In the genomic region with DNA sequence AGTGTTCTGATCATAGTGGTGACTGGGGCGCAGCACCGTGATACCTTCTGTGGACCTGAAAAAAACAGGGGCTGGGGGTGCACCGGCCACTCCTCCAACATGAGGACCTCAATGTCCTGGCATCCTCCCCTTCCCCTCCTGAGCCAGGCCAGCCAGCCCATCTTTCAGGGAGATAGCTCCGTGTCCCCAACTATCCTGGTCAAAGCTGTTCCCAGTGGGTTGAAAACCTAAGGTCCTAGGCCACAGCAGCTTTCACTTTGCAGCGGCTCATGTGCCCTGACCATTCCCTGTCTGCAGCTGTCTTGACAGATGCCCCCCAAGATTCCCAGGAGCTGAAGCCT, we compare ENCODE assay signal across 18 cellular contexts.
DNase-seq lines count a peak whose midpoint lies in the region; ATAC-seq and TF ChIP-seq lines count a peak whose summit lies in the region.
"Had no signal": no experiment of that assay in that cellular context is flagged by ENCODE, and none has a peak within 500 bp of the region (broad histone marks: within the 10 kb centered on the region; RNA-seq: fewer than 3 reads in every experiment).

No MANE protein-coding gene starts in this region.

- intact Hi-C loops in Right ventricle myocardium inferior (cut with DNase I): no loop called here
- intact Hi-C loops in cardiac septum (cut with DNase I): no loop called here

- no peak for TF ChIP-seq CTCF in brain (conservative IDR thresholded peaks at IDR 0.05)

- DNase-seq in T-helper 1 cell (no peak), Right ventricle myocardium inferior (ENCODE audit: missing footprints) (peak; percentile 23), cardiac septum (ENCODE audit: low spot score) (no peak), SW 1271 (lab: John Stamatoyannopoulos, UW) (no peak)
- no peak for DNase-seq in stimulated activated effector memory CD8-positive, alpha-beta T cell treated with anti-CD3 and anti-CD28 coated beads, Interleukin-12 subunit alpha, Interleukin-12 subunit beta, amount 100 ng/mL, for 72 hours (ENCODE audit: low spot score in 2 of 2)
- DNase-seq: activated CD4-positive, alpha-beta T cell treated with anti-CD3 and anti-CD28 coated beads, Interleukin-2, amount 50 U/mL, for 4 hours; Karpas-422; NCI-H524; right lobe of liver; SJCRH30; stimulated activated CD4-positive, alpha-beta T cell treated with anti-CD3 and anti-CD28 coated beads, Interleukin-15, amount 100 ng/mL, for 24 hours; stimulated activated CD8-positive, alpha-beta memory T cell treated with anti-CD3 and anti-CD28 coated beads, Interleukin-4, amount 100 ng/mL, for 48 hours had no signal

- H3K27me3 Mint-ChIP-seq in T-helper 1 cell treated with Interleukin-12 subunit alpha and Interleukin-12 subunit beta and Interleukin-4 antibody, amounts not matched to agents 30 μg/mL and 1 μg/mL, for 36 hours (ENCODE audit: low read depth): no peaks in the 10 kb centered on the region
- H3K27me3 Mint-ChIP-seq in brain: peaks cover 7% of the 10 kb centered on the region

- H3K4me3 Mint-ChIP-seq in T-helper 1 cell treated with Interleukin-12 subunit alpha and Interleukin-12 subunit beta and Interleukin-4 antibody, amounts not matched to agents 30 μg/mL and 1 μg/mL, for 36 hours: no peak overlapping the region
- peak overlapping the region in 1 of 5 experiments; percentile 12 for H3K4me3 Mint-ChIP-seq in brain
- no peak overlapping the region for H3K4me3 Mint-ChIP-seq in stimulated activated effector memory CD8-positive, alpha-beta T cell treated with anti-CD3 and anti-CD28 coated beads, Interleukin-12 subunit alpha, Interleukin-12 subunit beta, amount 100 ng/mL, for 72 hours
- H3K4me3 Mint-ChIP-seq: neural progenitor cell had no signal

- peaks cover 42% of the 10 kb centered on the region for H3K36me3 Mint-ChIP-seq in T-helper 1 cell treated with Interleukin-12 subunit alpha and Interleukin-12 subunit beta and Interleukin-4 antibody, amounts not matched to agents 30 μg/mL and 1 μg/mL, for 36 hours (ENCODE audit: low read depth)
- H3K36me3 Mint-ChIP-seq in brain: peaks cover 9% of the 10 kb centered on the region
- H3K36me3 Mint-ChIP-seq in stimulated activated effector memory CD8-positive, alpha-beta T cell treated with anti-CD3 and anti-CD28 coated beads, Interleukin-12 subunit alpha, Interleukin-12 subunit beta, amount 100 ng/mL, for 72 hours: peaks cover 62% of the 10 kb centered on the region
- H3K36me3 Mint-ChIP-seq: neural progenitor cell had no signal

- ATAC-seq in Right ventricle myocardium inferior (no peak), HG02852 (IDR thresholded peaks at IDR 0.05; ENCODE audit: unreplicated experiment) (no peak)
- no peak for ATAC-seq in stimulated activated effector memory CD8-positive, alpha-beta T cell treated with anti-CD3 and anti-CD28 coated beads, Interleukin-12 subunit alpha, Interleukin-12 subunit beta, amount 100 ng/mL, for 72 hours
- ATAC-seq: HCT116, Panc1, right lobe of liver had no signal

- peak overlapping the region; percentile 62 for H3K27ac Mint-ChIP-seq in T-helper 1 cell treated with Interleukin-12 subunit alpha and Interleukin-12 subunit beta and Interleukin-4 antibody, amounts not matched to agents 30 μg/mL and 1 μg/mL, for 36 hours
- H3K27ac Mint-ChIP-seq in brain: peak overlapping the region in 4 of 5 experiments; percentile 61 to 93 (median 74)
- H3K27ac Mint-ChIP-seq in stimulated activated effector memory CD8-positive, alpha-beta T cell treated with anti-CD3 and anti-CD28 coated beads, Interleukin-12 subunit alpha, Interleukin-12 subunit beta, amount 100 ng/mL, for 72 hours: peak overlapping the region; percentile 92
- H3K27ac Mint-ChIP-seq: neural progenitor cell had no signal

- no peaks in the 10 kb centered on the region for H3K9me3 Mint-ChIP-seq in T-helper 1 cell treated with Interleukin-12 subunit alpha and Interleukin-12 subunit beta and Interleukin-4 antibody, amounts not matched to agents 30 μg/mL and 1 μg/mL, for 36 hours
- H3K9me3 Mint-ChIP-seq in brain: peaks cover 0 to 2% (median 0%) of the 10 kb centered on the region in 5 experiments
- H3K9me3 Mint-ChIP-seq in stimulated activated effector memory CD8-positive, alpha-beta T cell treated with anti-CD3 and anti-CD28 coated beads, Interleukin-12 subunit alpha, Interleukin-12 subunit beta, amount 100 ng/mL, for 72 hours: no peaks in the 10 kb centered on the region
- H3K9me3 Mint-ChIP-seq: neural progenitor cell had no signal

- H3K4me1 Mint-ChIP-seq in T-helper 1 cell treated with Interleukin-12 subunit alpha and Interleukin-12 subunit beta and Interleukin-4 antibody, amounts not matched to agents 30 μg/mL and 1 μg/mL, for 36 hours (ENCODE audit: low read depth): peaks cover 82% of the 10 kb centered on the region
- peaks cover 94% of the 10 kb centered on the region for H3K4me1 Mint-ChIP-seq in brain
- H3K4me1 Mint-ChIP-seq in stimulated activated effector memory CD8-positive, alpha-beta T cell treated with anti-CD3 and anti-CD28 coated beads, Interleukin-12 subunit alpha, Interleukin-12 subunit beta, amount 100 ng/mL, for 72 hours: peaks cover 93% of the 10 kb centered on the region
